8 cellular contexts compared by ENCODE assay signal in the genomic region with DNA sequence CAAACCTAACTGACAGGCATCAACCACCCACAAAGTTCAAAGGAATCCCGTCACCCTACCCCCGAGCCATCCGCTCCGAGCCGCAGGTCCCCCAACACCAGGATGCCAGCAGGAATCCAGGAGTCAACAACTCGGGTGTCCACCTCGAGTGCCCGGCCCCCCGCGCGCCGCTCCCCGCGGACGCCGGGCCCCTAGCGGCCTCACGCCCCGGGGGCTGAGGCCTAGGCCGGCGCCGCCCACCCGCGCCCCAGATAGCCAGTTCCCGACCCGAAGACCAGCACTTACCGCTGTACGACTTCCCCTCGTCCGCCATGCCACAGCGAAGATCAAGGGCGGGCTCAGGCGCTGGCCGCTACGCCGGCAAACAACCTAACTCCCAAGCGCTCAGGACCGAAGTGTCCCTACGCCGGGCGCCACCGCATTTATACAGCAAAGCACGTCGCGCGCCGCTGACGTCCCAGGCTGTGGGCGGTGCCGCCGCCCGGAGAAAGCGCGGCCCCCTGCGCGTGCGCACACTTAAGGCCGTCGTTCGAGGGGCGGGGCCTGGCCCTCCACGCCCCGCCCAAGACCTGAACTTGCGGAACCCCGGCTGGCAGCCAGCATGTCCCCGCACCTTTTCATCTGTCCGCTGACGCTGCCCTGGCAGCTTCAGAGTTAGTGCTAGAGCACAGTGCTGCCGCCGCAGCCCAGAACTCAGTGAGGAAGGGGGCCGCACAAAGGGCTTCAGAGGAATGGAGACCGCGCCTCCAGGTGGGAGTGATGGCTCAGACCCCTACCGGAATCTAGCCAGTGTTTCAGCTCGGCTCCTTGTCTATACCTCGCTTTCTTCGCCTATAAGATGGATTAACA. TPM values are rescaled to one million over a fixed set of nuclear protein-coding genes. Genes with fewer than 3 reads are reported as not detected.
DNase-seq lines count a peak whose midpoint lies in the region; TF ChIP-seq lines count a peak whose summit lies in the region.

A gene (minus strand): TSS at position 397 of the 849 bp plus-strand sequence. CDS start 84 bp downstream, at position 313.

- no peaks in the 10 kb centered on the region for H3K9me2 ChIP-seq in MM.1S (replicated peaks; ENCODE audit: insufficient read depth, low read length)

- no peaks in the 10 kb centered on the region for H3K9me3 ChIP-seq in HAP-1
- H3K9me3 ChIP-seq in MM.1S (replicated peaks; ENCODE audit: insufficient read depth, low read length), result no peaks in the 10 kb centered on the region
- H3K9me3 ChIP-seq in neural progenitor cell (ENCODE audit: low read depth), result no peaks in the 10 kb centered on the region
- no peaks in the 10 kb centered on the region for H3K9me3 ChIP-seq in stomach smooth muscle (ENCODE audit: control insufficient read depth in 2 of 2, low read length in 2 of 2)

- peaks cover 24% of the 10 kb centered on the region for H3K36me3 Mint-ChIP-seq in neural progenitor cell

- peak within 1 kb of the TSS; percentile 84 for H3K9ac ChIP-seq in MM.1S (ENCODE audit: low read length)
- H3K9ac ChIP-seq in neural progenitor cell, result peak within 1 kb of the TSS; percentile 76
- H3K9ac ChIP-seq in stomach smooth muscle (ENCODE audit: low read length in 2 of 2), result peak within 1 kb of the TSS; percentile 90 to 94

- DNase-seq in GDM1 (lab: John Stamatoyannopoulos, UW), result peak; percentile 96
- peak; percentile 89 to 95 for DNase-seq in HAP-1 (ENCODE audit: low spot score in 2 of 2)
- peak; percentile 97 for DNase-seq in MM.1S
- DNase-seq in SHP77 treated with DMSO at 0.1 percent for 48 hours (lab: John Stamatoyannopoulos, UW), result peak; percentile 77
- peak; percentile 98 for DNase-seq in activated effector memory CD4-positive, alpha-beta T cell treated with anti-CD3 and anti-CD28 coated beads, Interleukin-2, amount 50 U/mL, for 16 hours
- peak; percentile 95 for DNase-seq in fibroblast of villous mesenchyme (ENCODE audit: low read depth)
- peak; percentile 98 for DNase-seq in neural progenitor cell (ENCODE audit: low spot score)

- H3K9me3 Mint-ChIP-seq in neural progenitor cell, result no peaks in the 10 kb centered on the region

- H3K4me3 Mint-ChIP-seq in neural progenitor cell, result peak within 1 kb of the TSS; percentile 100

- H3K4me2 ChIP-seq in MM.1S (ENCODE audit: low read depth, low read length), result peak within 1 kb of the TSS; percentile 99
- H3K4me2 ChIP-seq in neural progenitor cell, result peak within 1 kb of the TSS; percentile 89

- peaks cover 33% of the 10 kb centered on the region for H3K36me3 ChIP-seq in HAP-1 (replicated peaks)
- H3K36me3 ChIP-seq in MM.1S (replicated peaks; ENCODE audit: insufficient read depth, low read length), result peaks cover 16% of the 10 kb centered on the region
- no peaks in the 10 kb centered on the region for H3K36me3 ChIP-seq in neural progenitor cell
- peaks cover 30 to 32% of the 10 kb centered on the region in 2 donors for H3K36me3 ChIP-seq in stomach smooth muscle (ENCODE audit: control insufficient read depth in 2 of 2, insufficient read depth in 2 of 2, low read length in 2 of 2)

- H3K27ac Mint-ChIP-seq in neural progenitor cell, result peak within 1 kb of the TSS; percentile 99

- H3K4me1 ChIP-seq in HAP-1 (peaks cover 4% of the 10 kb centered on the region), MM.1S (ENCODE audit: low read length) (peaks cover 35% of the 10 kb centered on the region), neural progenitor cell (peaks cover 10% of the 10 kb centered on the region), stomach smooth muscle (ENCODE audit: control insufficient read depth, insufficient read depth, low read length) (peaks cover 31% of the 10 kb centered on the region)

- peaks cover 8% of the 10 kb centered on the region for H3K27me3 Mint-ChIP-seq in neural progenitor cell (ENCODE audit: insufficient read depth, low read depth)

- TF ChIP-seq CTCF in MM.1S (IDR thresholded peaks at IDR 0.05; ENCODE audit: low read length) (peak; percentile 8; the same call in 1 of the 2 replicates), fibroblast of villous mesenchyme (IDR thresholded peaks at IDR 0.05; ENCODE audit: insufficient read depth, low read depth, low read length) (peak; percentile 10), neural progenitor cell (IDR thresholded peaks at IDR 0.05) (peak; percentile 23)

- H3K4me1 Mint-ChIP-seq in neural progenitor cell, result peaks cover 26% of the 10 kb centered on the region

- H3K27me3 ChIP-seq in HAP-1 (ENCODE audit: low read depth), result no peaks in the 10 kb centered on the region
- no peaks in the 10 kb centered on the region for H3K27me3 ChIP-seq in MM.1S (replicated peaks; ENCODE audit: insufficient read depth, low read length)
- no peaks in the 10 kb centered on the region for H3K27me3 ChIP-seq in neural progenitor cell
- no peaks in the 10 kb centered on the region for H3K27me3 ChIP-seq in stomach smooth muscle (ENCODE audit: control insufficient read depth in 1 of 2, insufficient read depth in 2 of 2, low read length in 2 of 2)

- peaks cover 33% of the 10 kb centered on the region for H3K79me2 ChIP-seq in MM.1S (ENCODE audit: low read length)
- H3K79me2 ChIP-seq in neural progenitor cell (ENCODE audit: low read depth), result peaks cover 20% of the 10 kb centered on the region

- H3F3A ChIP-seq in MM.1S (ENCODE audit: insufficient read depth, low read length), result peaks cover 23% of the 10 kb centered on the region
- peaks cover 16% of the 10 kb centered on the region for H3F3A ChIP-seq in neural progenitor cell (ENCODE audit: low read depth)

- peak within 1 kb of the TSS; percentile 91 for H2AFZ ChIP-seq in MM.1S (ENCODE audit: low read length)
- peak within 1 kb of the TSS; percentile 67 for H2AFZ ChIP-seq in neural progenitor cell (replicated peaks)

- H4K20me1 ChIP-seq in MM.1S (ENCODE audit: insufficient read depth, low read length) (no peaks in the 10 kb centered on the region), neural progenitor cell (ENCODE audit: low read depth) (peaks cover 15% of the 10 kb centered on the region)

- peak within 1 kb of the TSS; percentile 68 for H3K4me3 ChIP-seq in HAP-1
- H3K4me3 ChIP-seq in MM.1S (ENCODE audit: low read length), result peak within 1 kb of the TSS; percentile 70
- H3K4me3 ChIP-seq in fibroblast of villous mesenchyme (ENCODE audit: low read depth, low read length), result peak within 1 kb of the TSS; percentile 83
- peak within 1 kb of the TSS; percentile 83 for H3K4me3 ChIP-seq in neural progenitor cell
- peak within 1 kb of the TSS; percentile 77 to 98 for H3K4me3 ChIP-seq in stomach smooth muscle (ENCODE audit: low read length in 2 of 2)

- in situ Hi-C loops in HAP-1 (cut with MboI; ENCODE audit: low sequenced_read_pairs), result no loop called here

- H3K27ac ChIP-seq in MM.1S (ENCODE audit: low read length) (peak within 1 kb of the TSS; percentile 89), neural progenitor cell (no peak within 1 kb of the TSS), stomach smooth muscle (ENCODE audit: low read length) (peak within 1 kb of the TSS; percentile 87)

RNA-seq across cellular contexts. Expression of the gene that starts here (rescaled TPM):
- total RNA-seq in fibroblast of villous mesenchyme (28.3 and 33.2 TPM in 2 replicates), neural progenitor cell (ENCODE audit: low replicate concordance) (23.6 and 36.5 TPM in 2 replicates)
